18 cellular contexts compared by ENCODE assay signal in the genomic region with DNA sequence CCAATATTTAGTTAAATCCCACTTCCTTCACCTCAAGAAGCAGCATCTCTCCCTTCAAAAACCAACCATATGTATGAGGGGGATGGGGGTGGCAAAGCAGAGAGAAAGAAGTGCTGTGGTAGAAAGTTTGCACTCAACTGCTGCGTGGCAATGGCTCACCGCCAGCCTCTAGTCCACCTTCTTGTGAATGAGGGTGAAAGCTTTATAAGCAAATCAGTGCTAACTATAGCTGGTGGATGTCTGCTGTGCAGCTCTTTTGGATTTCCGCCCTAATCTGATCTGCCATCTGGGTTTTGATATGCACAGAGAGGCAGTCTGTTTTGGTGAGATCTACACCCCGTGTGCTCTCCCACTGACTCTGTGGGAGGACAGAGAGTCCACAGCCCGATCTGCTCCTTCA.
A peak's percentile ranks its signal among the peaks of the same experiment; 100 is the strongest.
DNase-seq lines count a peak whose midpoint lies in the region; ATAC-seq, FAIRE-seq and TF ChIP-seq lines count a peak whose summit lies in the region.
"Had no signal": no experiment of that assay in that cellular context is flagged by ENCODE, and none has a peak within 500 bp of the region (broad histone marks: within the 10 kb centered on the region; RNA-seq: fewer than 3 reads in every experiment).

No MANE protein-coding gene starts in this region.

- H3K4me3 ChIP-seq in A549 (no peak overlapping the region), DND-41 (ENCODE audit: low read depth in 1 of 2, low read length in 2 of 2) (no peak overlapping the region)
- H3K4me3 ChIP-seq: pancreas, suprapubic skin had no signal

- no peaks in the 10 kb centered on the region for H3K36me3 ChIP-seq in DND-41 (ENCODE audit: insufficient read depth, low read length)
- H3K36me3 ChIP-seq: brain microvascular endothelial cell, pancreas, suprapubic skin had no signal

- TF ChIP-seq RAD21 in A549 (conservative IDR thresholded peaks at IDR 0.05 in 1 of 2, IDR thresholded peaks at IDR 0.05 in 1 of 2) = no peak

- no peaks in the 10 kb centered on the region for H3K27me3 ChIP-seq in DND-41 (ENCODE audit: insufficient read depth, low read length, poor library complexity)
- H3K27me3 ChIP-seq: brain microvascular endothelial cell had no signal

- TF ChIP-seq POLR2A in A549 (IDR thresholded peaks at IDR 0.05; ENCODE audit: low read length) = no peak

- H3K4me1 ChIP-seq in A549 (peaks cover 24% of the 10 kb centered on the region), DND-41 (ENCODE audit: insufficient read depth, low read length) (peaks cover 29% of the 10 kb centered on the region)

- H4K20me1 ChIP-seq in DND-41 (ENCODE audit: insufficient read depth, low read length) = no peaks in the 10 kb centered on the region

- H3K27ac ChIP-seq in A549 = peak overlapping the region; percentile 17 to 56; a peak in 2 of 6 replicates
- H3K27ac ChIP-seq in DND-41 (ENCODE audit: low read length) = peak overlapping the region; percentile 9; the same call in 1 of the 2 replicates
- H3K27ac ChIP-seq: brain microvascular endothelial cell, pancreas, suprapubic skin had no signal

- POLR2A ChIA-PET in A549 (lab: Yijun Ruan, JAX) = no interaction called here

- no peak for DNase-seq in A549 (ENCODE audit: low read depth in 1 of 2, low spot score in 1 of 2)
- DNase-seq in DND-41 = peak; percentile 52
- DNase-seq in RPMI8226 = peak; percentile 86
- peak; percentile 28 for DNase-seq in cerebellum (ENCODE audit: low spot score)
- DNase-seq in epidermal melanocyte (ENCODE audit: insufficient read length, low spot score) = no peak
- DNase-seq in stimulated activated CD8-positive, alpha-beta memory T cell treated with anti-CD3 and anti-CD28 coated beads, Interleukin-4, amount 100 ng/mL, for 48 hours = no peak
- DNase-seq: activated naive CD4-positive, alpha-beta T cell treated with anti-CD3 and anti-CD28 coated beads, Interleukin-2, amount 50 U/mL, for 16 hours; brain microvascular endothelial cell; erythroblast; NCI-H2081 treated with DMSO at 0.1 percent for 48 hours; NCI-H510A; pancreas; SK-N-SH; stimulated activated CD4-positive, alpha-beta T cell treated with anti-CD3 and anti-CD28 coated beads, Interleukin-4, amount 100 ng/mL, for 1 hour had no signal

- no peak for TF ChIP-seq EP300 in A549 (IDR thresholded peaks at IDR 0.05)

- 90% methylated on average over 3 of the region's 5 CpGs for WGBS in A549 (ENCODE audit: missing lambda C conversion rate)

- H3K4me2 ChIP-seq in A549 = no peak overlapping the region
- no peak overlapping the region for H3K4me2 ChIP-seq in DND-41 (ENCODE audit: insufficient read depth, low read length)
- H3K4me2 ChIP-seq: SK-N-SH had no signal

- H3K79me2 ChIP-seq in DND-41 (ENCODE audit: insufficient read depth, low read length) = no peaks in the 10 kb centered on the region

- no peak overlapping the region for H2AFZ ChIP-seq in DND-41 (ENCODE audit: low read depth, low read length)

- no peak for ATAC-seq in A549
- peak; percentile 78 for ATAC-seq in DND-41 (ENCODE audit: insufficient read depth, low read depth)
- ATAC-seq in HG03097 (IDR thresholded peaks at IDR 0.05; ENCODE audit: low FRiP score, unreplicated experiment) = no peak
- no peak for ATAC-seq in esophagus mucosa
- ATAC-seq: pancreas had no signal

- H3K9me3 ChIP-seq in A549 = 0 out of 3 replicates have a peak, but pooled peaks cover 7% of the 10 kb centered on the region
- no peaks in the 10 kb centered on the region for H3K9me3 ChIP-seq in DND-41 (ENCODE audit: insufficient read depth, low read length, severe bottlenecking)
- H3K9me3 ChIP-seq: pancreas, SK-N-SH, suprapubic skin had no signal

- H3K9ac ChIP-seq in DND-41 (ENCODE audit: low read depth, low read length) = no peak overlapping the region
- H3K9ac ChIP-seq: SK-N-SH had no signal

- CTCF ChIA-PET in A549 (lab: Yijun Ruan, JAX) = interaction anchor here (1.2 kb wide), 1 partner anchor 9 kb away, joined by 4 read pairs; no protein-coding TSS in a partner anchor

- no peak for FAIRE-seq in A549 (lab: Jason Lieb, UNC)
- FAIRE-seq: D721Med, pancreas had no signal

- no peak for TF ChIP-seq CTCF in A549 (IDR thresholded peaks at IDR 0.05)
- TF ChIP-seq CTCF in DND-41 (IDR thresholded peaks at IDR 0.05; ENCODE audit: borderline replicate concordance, extremely low read depth, low read length, poor library complexity, severe bottlenecking) = no peak

TF ChIP-seq in A549, 52 proteins besides CTCF, POLR2A, EP300 and RAD21:
- no peak for TF ChIP-seq ATOH8 (CRISPR knock-in tag; IDR thresholded peaks at IDR 0.05; ENCODE audit: low read depth)

Comparison
In these comparisons a context has a peak if more than half of its experiments do, and no peak if none do; other contexts are left out.
1. DNase-seq: peak in DND-41 (single experiment), RPMI8226 (single experiment) and cerebellum (single experiment); none in A549 (0 of 2), epidermal melanocyte (single experiment) and stimulated activated CD8-positive, alpha-beta memory T cell treated with anti-CD3 and anti-CD28 coated beads, Interleukin-4, amount 100 ng/mL, for 48 hours (single experiment).